In genomic region chr1:94727846-94728715, GRCh38 we compare ENCODE assay signal across 8 cellular contexts.
DNase-seq lines count a peak whose midpoint lies in the region; FAIRE-seq lines count a peak whose summit lies in the region.
"Had no signal": no experiment of that assay in that cellular context is flagged by ENCODE, and none has a peak within 500 bp of the region (broad histone marks: within the 10 kb centered on the region; RNA-seq: fewer than 3 reads in every experiment).

No MANE protein-coding gene starts in this region.

- H3K4me3 ChIP-seq in adipocyte (ENCODE audit: low read length) = no peak overlapping the region

- H3K36me3 ChIP-seq in adipocyte (ENCODE audit: control insufficient read depth, insufficient read depth, low read length, severe bottlenecking) = no peaks in the 10 kb centered on the region

- peaks cover 31% of the 10 kb centered on the region for H3K4me1 ChIP-seq in adipocyte (ENCODE audit: control insufficient read depth, insufficient read depth, low read length)

- peak; percentile 32 for FAIRE-seq in urothelium cell line (lab: Jason Lieb, UNC)

- H3K27me3 ChIP-seq in adipocyte (replicated peaks; ENCODE audit: control insufficient read depth, insufficient read depth, low read length) = no peaks in the 10 kb centered on the region

- peak; percentile 98 for DNase-seq in HS-5 (ENCODE audit: low read depth)
- DNase-seq in adipocyte (ENCODE audit: low read depth) = peak; percentile 92
- DNase-seq in glomerular visceral epithelial cell (ENCODE audit: extremely low spot score) = peak; percentile 94
- peak; percentile 85 for DNase-seq in urothelium cell line (ENCODE audit: low spot score)
- DNase-seq in cerebellar nuclear complex (lab: John Stamatoyannopoulos, UW) = no peak
- no peak for DNase-seq in NOMO-1 treated with dmso at 0.1 percent for 144 hours (lab: John Stamatoyannopoulos, UW; ENCODE audit: unreplicated experiment)
- no peak for DNase-seq in DMS79 treated with DMSO at 0.1 percent for 48 hours (lab: John Stamatoyannopoulos, UW)
- DNase-seq: NCI-H446 had no signal

- no peak overlapping the region for H3K9ac ChIP-seq in adipocyte (ENCODE audit: low read length)

- no peaks in the 10 kb centered on the region for H3K9me3 ChIP-seq in adipocyte (ENCODE audit: control insufficient read depth, low read length)

Comparison
In these comparisons a context has a peak if more than half of its experiments do, and no peak if none do; other contexts are left out.
1. DNase-seq: peak in HS-5 (single experiment), adipocyte (single experiment), glomerular visceral epithelial cell (single experiment) and urothelium cell line (single experiment); none in cerebellar nuclear complex (0 of 2), NOMO-1 treated with dmso at 0.1 percent for 144 hours (single experiment) and DMS79 treated with DMSO at 0.1 percent for 48 hours (single experiment).